Comparison of ENCODE assay signal across 8 cellular contexts in the genomic region with DNA sequence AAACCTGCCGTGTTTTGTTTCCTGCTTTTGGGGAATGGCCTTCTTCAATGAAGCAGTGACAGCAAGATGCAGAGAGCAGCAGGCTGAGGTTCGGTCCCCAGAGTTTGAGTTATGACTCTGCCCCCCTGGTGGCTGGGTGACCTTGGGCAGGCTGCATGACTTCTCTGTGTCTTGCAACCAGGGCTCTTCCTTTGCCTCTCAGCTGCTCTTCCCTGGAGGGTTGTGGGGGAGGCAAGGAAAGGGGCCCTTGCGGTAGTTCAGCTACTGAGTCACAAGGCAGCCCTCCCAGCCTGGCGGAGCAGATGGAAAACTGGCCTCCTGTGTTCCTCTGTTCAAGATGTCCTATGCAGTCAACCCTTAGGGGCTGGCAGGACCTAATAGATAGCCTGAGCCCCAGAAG. TPM values are rescaled to one million over a fixed set of nuclear protein-coding genes. Genes with fewer than 3 reads are reported as not detected.
DNase-seq lines count a peak whose midpoint lies in the region; ATAC-seq and TF ChIP-seq lines count a peak whose summit lies in the region.

No MANE protein-coding gene starts in this region.

- peak; percentile 44 for TF ChIP-seq CTCF in left ventricle myocardium inferior (IDR thresholded peaks at IDR 0.05; ENCODE audit: borderline replicate concordance)

- no peak for ATAC-seq in HG02571 (IDR thresholded peaks at IDR 0.05; ENCODE audit: unreplicated experiment)

- DNase-seq in NCI-H1436 (lab: John Stamatoyannopoulos, UW) = peak; percentile 1
- DNase-seq in NCI-H1436 treated with DMSO at 0.1 percent for 48 hours (lab: John Stamatoyannopoulos, UW) = no peak
- DNase-seq in M059J (ENCODE audit: low read depth) = peak; percentile 24
- DNase-seq in activated T-cell treated with anti-CD3 and anti-CD28 coated beads for 4 hours = peak; percentile 5
- DNase-seq in left ventricle myocardium inferior = no peak
- DNase-seq in stimulated activated CD4-positive, alpha-beta T cell treated with anti-CD3 and anti-CD28 coated beads, TNF-alpha, amount 100 ng/mL, for 48 hours (ENCODE audit: low read depth in 3 of 3) = peak; percentile 21 to 38 (median 27)
- no peak for DNase-seq in KG1 (lab: John Stamatoyannopoulos, UW)

- H3K27me3 ChIP-seq in left ventricle myocardium inferior (ENCODE audit: low read depth) = peaks cover 26% of the 10 kb centered on the region

- no peaks in the 10 kb centered on the region for H3K4me1 ChIP-seq in left ventricle myocardium inferior

- H3K9me3 ChIP-seq in left ventricle myocardium inferior (replicated peaks) = no peaks in the 10 kb centered on the region

- intact Hi-C loops in left ventricle myocardium inferior (cut with micrococcal nuclease) = no loop called here

- no peak overlapping the region for H3K27ac ChIP-seq in left ventricle myocardium inferior (replicated peaks)

- H3K4me3 ChIP-seq in left ventricle myocardium inferior = no peak overlapping the region

- no peaks in the 10 kb centered on the region for H3K36me3 ChIP-seq in left ventricle myocardium inferior

RNA-seq across cellular contexts. Expression of a gene that starts 17.1 kb away (rescaled TPM):
- not detected in 2 replicates for total RNA-seq in M059J (2014; rRNA removed; shearing (Covaris generic))
- 2.1 TPM for total RNA-seq in left ventricle myocardium inferior

Comparison
In these comparisons a context has a peak if more than half of its experiments do, and no peak if none do; other contexts are left out.
1. DNase-seq: peak in NCI-H1436 (single experiment), M059J (single experiment), activated T-cell treated with anti-CD3 and anti-CD28 coated beads for 4 hours (single experiment) and stimulated activated CD4-positive, alpha-beta T cell treated with anti-CD3 and anti-CD28 coated beads, TNF-alpha, amount 100 ng/mL, for 48 hours (3 of 3); none in NCI-H1436 treated with DMSO at 0.1 percent for 48 hours (single experiment), left ventricle myocardium inferior (single experiment) and KG1 (single experiment).